18 cellular contexts compared by ENCODE assay signal in genomic region chr6:42446370-42446769, GRCh38. TPM values are rescaled to one million over a fixed set of nuclear protein-coding genes. Genes with fewer than 3 reads are reported as not detected.
A peak's percentile ranks its signal among the peaks of the same experiment; 100 is the strongest.
DNase-seq lines count a peak whose midpoint lies in the region; ATAC-seq and TF ChIP-seq lines count a peak whose summit lies in the region.
"Had no signal": no experiment of that assay in that cellular context is flagged by ENCODE, and none has a peak within 500 bp of the region (broad histone marks: within the 10 kb centered on the region; RNA-seq: fewer than 3 reads in every experiment).

No MANE protein-coding gene starts in this region.

- peaks cover 41% of the 10 kb centered on the region for H3K36me3 Mint-ChIP-seq in activated T-cell treated with anti-CD3 and anti-CD28 coated beads, Interleukin-2, amount 50 U/mL, for 24 hours (ENCODE audit: low read depth)
- peaks cover 5% of the 10 kb centered on the region for H3K36me3 Mint-ChIP-seq in activated T-cell treated with anti-CD3 and anti-CD28 coated beads, Interleukin-2, amount 50 U/mL, for 4 hours (ENCODE audit: insufficient read depth)
- H3K36me3 Mint-ChIP-seq in central memory CD8-positive, alpha-beta T cell (ENCODE audit: insufficient read depth), result peaks cover 5% of the 10 kb centered on the region
- H3K36me3 Mint-ChIP-seq in naive thymus-derived CD8-positive, alpha-beta T cell, result peaks cover 0 to 24% (median 11%) of the 10 kb centered on the region in 3 donors
- H3K36me3 Mint-ChIP-seq in progenitor cell of endocrine pancreas (ENCODE audit: insufficient read depth), result peaks cover 2% of the 10 kb centered on the region
- H3K36me3 Mint-ChIP-seq: naive B cell had no signal

- peaks cover 87% of the 10 kb centered on the region for H3K4me1 Mint-ChIP-seq in activated T-cell treated with anti-CD3 and anti-CD28 coated beads, Interleukin-2, amount 50 U/mL, for 24 hours (ENCODE audit: low read depth)
- H3K4me1 Mint-ChIP-seq in activated T-cell treated with anti-CD3 and anti-CD28 coated beads, Interleukin-2, amount 50 U/mL, for 4 hours (ENCODE audit: low read depth), result peaks cover 84% of the 10 kb centered on the region
- peaks cover 90% of the 10 kb centered on the region for H3K4me1 Mint-ChIP-seq in central memory CD8-positive, alpha-beta T cell
- peaks cover 49 to 95% (median 85%) of the 10 kb centered on the region in 4 donors for H3K4me1 Mint-ChIP-seq in naive thymus-derived CD8-positive, alpha-beta T cell
- H3K4me1 Mint-ChIP-seq in progenitor cell of endocrine pancreas (ENCODE audit: low read depth), result peaks cover 29% of the 10 kb centered on the region

- POLR2A ChIA-PET in naive thymus-derived CD8-positive, alpha-beta T cell (lab: Charles Lee), result interaction anchor here (0.8 to 1.1 kb wide), 2 partner anchors 54 to 79 kb away, joined by 3 read pairs; no protein-coding TSS in a partner anchor

- H3K9me3 Mint-ChIP-seq in activated T-cell treated with anti-CD3 and anti-CD28 coated beads, Interleukin-2, amount 50 U/mL, for 24 hours, result no peaks in the 10 kb centered on the region
- H3K9me3 Mint-ChIP-seq in activated T-cell treated with anti-CD3 and anti-CD28 coated beads, Interleukin-2, amount 50 U/mL, for 4 hours, result no peaks in the 10 kb centered on the region
- H3K9me3 Mint-ChIP-seq in central memory CD8-positive, alpha-beta T cell, result no peaks in the 10 kb centered on the region
- no peaks in the 10 kb centered on the region for H3K9me3 Mint-ChIP-seq in naive thymus-derived CD8-positive, alpha-beta T cell
- H3K9me3 Mint-ChIP-seq in progenitor cell of endocrine pancreas (ENCODE audit: low read depth), result no peaks in the 10 kb centered on the region
- H3K9me3 Mint-ChIP-seq: activated naive CD8-positive, alpha-beta T cell treated with anti-CD3 and anti-CD28 coated beads, Interleukin-2, amount 10 ng/mL, durations not matched to agents 7 days and 5 days; naive B cell had no signal

- no peak for DNase-seq in activated T-cell treated with anti-CD3 and anti-CD28 coated beads, Interleukin-2, amount 50 U/mL, for 24 hours
- no peak for DNase-seq in activated T-cell treated with anti-CD3 and anti-CD28 coated beads, Interleukin-2, amount 50 U/mL, for 4 hours
- DNase-seq in SK-N-DZ (ENCODE audit: low spot score) (peak; percentile 90), kidney glomerular epithelial cell (lab: John Stamatoyannopoulos, UW) (no peak), progenitor cell of endocrine pancreas (ENCODE audit: low spot score, unreplicated experiment) (no peak)
- no peak for DNase-seq in central memory CD8-positive, alpha-beta T cell (ENCODE audit: low spot score in 2 of 2)
- DNase-seq in naive thymus-derived CD8-positive, alpha-beta T cell, result no peak
- DNase-seq: activated CD8-positive, alpha-beta T cell treated with anti-CD3 and anti-CD28 coated beads, Interleukin-2, amount 10 ng/mL, durations not matched to agents 7 days and 5 days; activated naive CD8-positive, alpha-beta T cell treated with anti-CD3 and anti-CD28 coated beads, Interleukin-2, amount 10 ng/mL, durations not matched to agents 7 days and 5 days; left ventricle myocardium superior; naive B cell; NCI-H1048; NCI-H187 treated with DMSO at 0.1 percent for 48 hours; NCI-H526 treated with DMSO at 0.1 percent for 48 hours; stimulated activated naive CD8-positive, alpha-beta T cell treated with anti-CD3 and anti-CD28 coated beads, Interleukin-15, Interleukin-2, amounts not matched to agents 100 U/mL and 50 U/mL, for 24 hours; T-helper 1 cell; testis had no signal

- no peaks in the 10 kb centered on the region for H3K27me3 Mint-ChIP-seq in activated T-cell treated with anti-CD3 and anti-CD28 coated beads, Interleukin-2, amount 50 U/mL, for 24 hours
- H3K27me3 Mint-ChIP-seq in activated T-cell treated with anti-CD3 and anti-CD28 coated beads, Interleukin-2, amount 50 U/mL, for 4 hours (ENCODE audit: low read depth), result no peaks in the 10 kb centered on the region
- no peaks in the 10 kb centered on the region for H3K27me3 Mint-ChIP-seq in central memory CD8-positive, alpha-beta T cell
- no peaks in the 10 kb centered on the region for H3K27me3 Mint-ChIP-seq in naive thymus-derived CD8-positive, alpha-beta T cell
- no peaks in the 10 kb centered on the region for H3K27me3 Mint-ChIP-seq in progenitor cell of endocrine pancreas

- no peak for TF ChIP-seq CTCF in progenitor cell of endocrine pancreas (IDR thresholded peaks at IDR 0.05; ENCODE audit: unreplicated experiment)

- no peak overlapping the region for H3K4me3 Mint-ChIP-seq in activated T-cell treated with anti-CD3 and anti-CD28 coated beads, Interleukin-2, amount 50 U/mL, for 24 hours
- no peak overlapping the region for H3K4me3 Mint-ChIP-seq in activated T-cell treated with anti-CD3 and anti-CD28 coated beads, Interleukin-2, amount 50 U/mL, for 4 hours
- H3K4me3 Mint-ChIP-seq in central memory CD8-positive, alpha-beta T cell, result peak overlapping the region; percentile 49
- peak overlapping the region in 1 of 10 donors; percentile 40 for H3K4me3 Mint-ChIP-seq in naive thymus-derived CD8-positive, alpha-beta T cell
- H3K4me3 Mint-ChIP-seq in progenitor cell of endocrine pancreas (ENCODE audit: low read depth), result no peak overlapping the region
- H3K4me3 Mint-ChIP-seq: activated CD8-positive, alpha-beta T cell treated with anti-CD3 and anti-CD28 coated beads, Interleukin-2, amount 10 ng/mL, durations not matched to agents 7 days and 5 days; activated naive CD8-positive, alpha-beta T cell treated with anti-CD3 and anti-CD28 coated beads, Interleukin-2, amount 10 ng/mL, durations not matched to agents 7 days and 5 days; naive B cell had no signal

- no peak for ATAC-seq in activated T-cell treated with anti-CD3 and anti-CD28 coated beads, Interleukin-2, amount 50 U/mL, for 4 hours
- ATAC-seq in central memory CD8-positive, alpha-beta T cell (replicated peaks; ENCODE audit: extremely low read depth, poor library complexity, severe bottlenecking), result no peak
- no peak for ATAC-seq in naive thymus-derived CD8-positive, alpha-beta T cell
- ATAC-seq in HG02623 (IDR thresholded peaks at IDR 0.05; ENCODE audit: unreplicated experiment), result no peak
- ATAC-seq: activated CD8-positive, alpha-beta T cell treated with anti-CD3 and anti-CD28 coated beads, Interleukin-2, amount 10 ng/mL, durations not matched to agents 7 days and 5 days; left ventricle myocardium superior; stimulated activated naive CD8-positive, alpha-beta T cell treated with anti-CD3 and anti-CD28 coated beads, Interleukin-15, Interleukin-2, amounts not matched to agents 100 U/mL and 50 U/mL, for 24 hours had no signal

- peak overlapping the region; percentile 63 for H3K27ac Mint-ChIP-seq in activated T-cell treated with anti-CD3 and anti-CD28 coated beads, Interleukin-2, amount 50 U/mL, for 24 hours
- peak overlapping the region; percentile 64 for H3K27ac Mint-ChIP-seq in central memory CD8-positive, alpha-beta T cell (ENCODE audit: low read depth)
- H3K27ac Mint-ChIP-seq in naive thymus-derived CD8-positive, alpha-beta T cell, result peak overlapping the region in 8 of 10 donors; percentile 53 to 92 (median 76)
- no peak overlapping the region for H3K27ac Mint-ChIP-seq in progenitor cell of endocrine pancreas
- H3K27ac Mint-ChIP-seq: activated CD8-positive, alpha-beta T cell treated with anti-CD3 and anti-CD28 coated beads, Interleukin-2, amount 10 ng/mL, durations not matched to agents 7 days and 5 days; activated naive CD8-positive, alpha-beta T cell treated with anti-CD3 and anti-CD28 coated beads, Interleukin-2, amount 10 ng/mL, durations not matched to agents 7 days and 5 days had no signal

RNA-seq across cellular contexts. Expression of gene TRERF1, which starts 5.4 kb away (rescaled TPM):
- total RNA-seq in activated T-cell treated with anti-CD3 and anti-CD28 coated beads, Interleukin-2, amount 50 U/mL, for 4 hours, result 1 to 10 TPM; 8.9 to 9.4 (median 9.0) TPM
- 3.6 and 4.3 TPM in 2 replicates for polyA plus RNA-seq in SK-N-DZ (2014; cell fraction: cytosol; rRNA removed)
- 5.0 and 7.1 TPM in 2 replicates for polyA plus RNA-seq in SK-N-DZ (2014; cell fraction: nucleus; rRNA removed)
- 10 to 100 TPM; 17.5 to 18.2 TPM for total RNA-seq in naive thymus-derived CD8-positive, alpha-beta T cell
- 1 to 10 TPM; 3.8 to 7.1 (median 5.4) TPM for polyA plus RNA-seq in naive thymus-derived CD8-positive, alpha-beta T cell
- total RNA-seq in progenitor cell of endocrine pancreas, result 7.1 and 7.9 TPM in 2 replicates
